In genomic region chr3:74824366-74824765, GRCh38 we compare ENCODE assay signal across 17 cellular contexts.
"Had no signal": no experiment of that assay in that cellular context is flagged by ENCODE, and none has a peak within 500 bp of the region (broad histone marks: within the 10 kb centered on the region; RNA-seq: fewer than 3 reads in every experiment).

No MANE protein-coding gene starts in this region.

- H3K36me3 Mint-ChIP-seq: activated CD4-positive, alpha-beta memory T cell treated with anti-CD3 and anti-CD28 coated beads for 36 hours; activated naive CD8-positive, alpha-beta T cell; immature natural killer cell had no signal

- H3K4me3 ChIP-seq: gastrocnemius medialis, prostate gland, right atrium auricular region, tibial nerve, uterus had no signal

- H3K4me1 ChIP-seq: gastrocnemius medialis, prostate gland, right atrium auricular region, tibial nerve, uterus had no signal

- H3K27me3 ChIP-seq: gastrocnemius medialis, right atrium auricular region, tibial nerve, uterus had no signal

- H3K4me3 Mint-ChIP-seq: activated CD4-positive, alpha-beta memory T cell treated with anti-CD3 and anti-CD28 coated beads for 36 hours; activated naive CD8-positive, alpha-beta T cell; effector memory CD8-positive, alpha-beta T cell; immature natural killer cell; natural killer cell treated with Interleukin-12 subunit alpha and Interleukin-12 subunit beta and Interleukin-15 and Interleukin-18, amount 100 ng/mL, for 72 hours had no signal

- H3K9me3 ChIP-seq: gastrocnemius medialis, prostate gland, right atrium auricular region, uterus had no signal

- H3K36me3 ChIP-seq: gastrocnemius medialis, prostate gland, right atrium auricular region, tibial nerve, uterus had no signal

- DNase-seq: activated CD4-positive, alpha-beta memory T cell treated with anti-CD3 and anti-CD28 coated beads for 36 hours; activated CD4-positive, alpha-beta T cell treated with anti-CD3 and anti-CD28 coated beads for 4 hours; caudate nucleus; effector memory CD8-positive, alpha-beta T cell; gastrocnemius medialis; head of caudate nucleus; immature natural killer cell; left cardiac atrium; stimulated activated CD4-positive, alpha-beta T cell treated with anti-CD3 and anti-CD28 coated beads, Interleukin-2, amount 100 ng/mL, for 24 hours; stimulated activated naive CD8-positive, alpha-beta T cell treated with anti-CD3 and anti-CD28 coated beads, Interleukin-15, Interleukin-2, amounts not matched to agents 100 U/mL and 50 U/mL, for 24 hours; SW 1271; uterus had no signal

- H3K27ac ChIP-seq: gastrocnemius medialis, prostate gland, right atrium auricular region, tibial nerve, uterus had no signal

- H3K27me3 Mint-ChIP-seq: activated CD4-positive, alpha-beta memory T cell treated with anti-CD3 and anti-CD28 coated beads for 36 hours; activated naive CD8-positive, alpha-beta T cell; effector memory CD8-positive, alpha-beta T cell; natural killer cell treated with Interleukin-12 subunit alpha and Interleukin-12 subunit beta and Interleukin-15 and Interleukin-18, amount 100 ng/mL, for 72 hours had no signal

- H3K4me1 Mint-ChIP-seq: immature natural killer cell had no signal

- H3K27ac Mint-ChIP-seq: activated CD4-positive, alpha-beta memory T cell treated with anti-CD3 and anti-CD28 coated beads for 36 hours; activated naive CD8-positive, alpha-beta T cell; effector memory CD8-positive, alpha-beta T cell; immature natural killer cell; natural killer cell treated with Interleukin-12 subunit alpha and Interleukin-12 subunit beta and Interleukin-15 and Interleukin-18, amount 100 ng/mL, for 72 hours had no signal

- ATAC-seq: effector memory CD8-positive, alpha-beta T cell; gastrocnemius medialis; left cardiac atrium; natural killer cell treated with Interleukin-12 subunit alpha and Interleukin-12 subunit beta and Interleukin-15 and Interleukin-18, amount 100 ng/mL, for 72 hours; stimulated activated naive CD8-positive, alpha-beta T cell treated with anti-CD3 and anti-CD28 coated beads, Interleukin-15, Interleukin-2, amounts not matched to agents 100 U/mL and 50 U/mL, for 24 hours had no signal
